ENCODE assay signal across 17 cellular contexts in the genomic region with DNA sequence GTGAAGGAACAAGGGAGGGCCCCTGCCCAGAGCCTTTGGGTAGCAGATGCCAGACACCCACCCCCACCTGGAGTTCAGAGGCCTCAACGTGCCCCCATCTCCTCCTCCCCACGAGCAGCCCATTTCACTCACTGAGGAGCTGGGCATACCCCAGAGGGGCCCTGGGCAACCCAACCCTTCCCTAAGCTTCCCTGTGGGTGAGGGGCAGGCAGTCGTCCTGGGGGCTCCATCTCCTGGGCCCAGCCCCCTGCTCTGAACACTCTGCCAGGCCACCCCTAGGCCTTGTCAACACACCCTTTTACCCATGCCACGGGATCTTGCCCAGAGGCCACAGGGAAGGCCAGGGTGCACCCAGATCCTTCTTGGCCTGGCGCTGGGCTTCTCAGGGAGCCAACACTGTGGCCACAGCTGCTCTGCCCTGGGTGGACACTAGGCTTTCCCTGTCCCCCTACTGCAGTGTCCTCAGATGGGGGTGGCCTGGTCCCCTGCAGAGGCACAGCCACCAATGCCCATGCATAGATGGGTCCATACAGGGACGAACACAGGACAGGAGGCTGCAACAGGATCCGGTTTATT. TPM values are rescaled to one million over a fixed set of nuclear protein-coding genes. Genes with fewer than 3 reads are reported as not detected.
DNase-seq lines count a peak whose midpoint lies in the region; ATAC-seq, FAIRE-seq and TF ChIP-seq lines count a peak whose summit lies in the region.
"Had no signal": no experiment of that assay in that cellular context is flagged by ENCODE, and none has a peak within 500 bp of the region (broad histone marks: within the 10 kb centered on the region; RNA-seq: fewer than 3 reads in every experiment).

No MANE protein-coding gene starts in this region.

- no peaks in the 10 kb centered on the region for H3K9me2 ChIP-seq in SU-DHL-6 (replicated peaks; ENCODE audit: insufficient read depth, low read length)

- POLR2A ChIA-PET in HepG2 (lab: Yijun Ruan, JAX), result interaction anchor here (1.1 kb wide), 1 partner anchor 56 kb away, joined by 3 read pairs; no protein-coding TSS in a partner anchor

- no TSS peak for BruUV-seq in HepG2 (replicated peaks; lab: Mats Ljungman, UMichigan)

- H2AFZ ChIP-seq in SU-DHL-6 (ENCODE audit: low read depth, low read length, severe bottlenecking), result no peak overlapping the region
- no peak overlapping the region for H2AFZ ChIP-seq in HepG2 (ENCODE audit: low read length)

- TF ChIP-seq RAD21 in HepG2 (CRISPR knock-in tag; IDR thresholded peaks at IDR 0.05), result no peak

- intact Hi-C loops in heart left ventricle (cut with DNase I) (loop anchor here in 3 of 10 donors (5.0 kb wide), 4 partner anchors 33 to 302 kb away; partner anchors contain the start of genes CDC45 (in 2 of the 3), UFD1 (in 2 of the 3), ESS2 (in 1 of the 3) and HIRA (in 1 of the 3)), left cardiac atrium (cut with DNase I) (no loop called here), HepG2 (cut with micrococcal nuclease; ENCODE audit: unreplicated experiment) (loop anchor here (5.0 kb wide), 1 partner anchor 257 kb away; the partner anchor contains the start of genes HIRA and MRPL40), stomach (cut with DNase I; ENCODE audit: low total_unique reads) (no loop called here), colonic mucosa (cut with DNase I) (no loop called here)

- peaks cover 24% of the 10 kb centered on the region for H3K79me2 ChIP-seq in SU-DHL-6 (ENCODE audit: insufficient read depth, low read length)
- peaks cover 41% of the 10 kb centered on the region for H3K79me2 ChIP-seq in HepG2 (ENCODE audit: insufficient read depth, low read length)

- H3K9ac ChIP-seq in SU-DHL-6 (ENCODE audit: low read length), result peak overlapping the region; percentile 37; the same call in 1 of the 2 replicates
- peak overlapping the region; percentile 94; the same call in 1 of the 2 replicates for H3K9ac ChIP-seq in HepG2 (ENCODE audit: insufficient read depth, low read depth, low read length)
- H3K9ac ChIP-seq in colonic mucosa (ENCODE audit: low read depth in 2 of 2, low read length in 2 of 2), result no peak overlapping the region

- DNase-seq in heart left ventricle (no peak), left cardiac atrium (no peak), HepG2 (ENCODE audit: low spot score) (no peak), stomach (no peak), colonic mucosa (no peak), NCI-H226 (no peak), activated gamma-delta T cell (lab: John Stamatoyannopoulos, UW) (no peak)
- DNase-seq: activated CD4-positive, alpha-beta T cell treated with anti-CD3 and anti-CD28 coated beads, Interleukin-2, amount 50 U/mL, for 48 hours; activated effector memory CD4-positive, alpha-beta T cell treated with Interleukin-2 at 50 U/mL for 16 hours; DMS153; nucleus accumbens; RPMI8226 had no signal

- peak overlapping the region in 7 of 12 donors; percentile 14 to 73 (median 50) for H3K27ac ChIP-seq in heart left ventricle
- peak overlapping the region; percentile 74; the same call in 1 of the 2 replicates for H3K27ac ChIP-seq in SU-DHL-6 (ENCODE audit: low read depth, low read length)
- H3K27ac ChIP-seq in HepG2 (ENCODE audit: extremely low read length, insufficient read depth, low read length), result peak overlapping the region; percentile 80
- H3K27ac ChIP-seq in stomach, result peak overlapping the region in 4 of 5 donors; percentile 32 to 49 (median 36)
- no peak overlapping the region for H3K27ac ChIP-seq in colonic mucosa

- no peak for ATAC-seq in heart left ventricle
- ATAC-seq in left cardiac atrium, result no peak
- ATAC-seq in HepG2, result no peak

- H3K36me3 ChIP-seq in heart left ventricle (no peaks in the 10 kb centered on the region), SU-DHL-6 (ENCODE audit: low read length) (no peaks in the 10 kb centered on the region), HepG2 (replicated peaks in 1 of 2; ENCODE audit: control insufficient read depth in 1 of 2, insufficient read depth in 2 of 2, low read length in 2 of 2) (peaks cover 3 to 15% of the 10 kb centered on the region in 2 experiments; a peak in 3 of 5 replicates), stomach (peaks cover 0 to 4% (median 2%) of the 10 kb centered on the region in 4 donors), colonic mucosa (no peaks in the 10 kb centered on the region)

- no peak for TF ChIP-seq EP300 in HepG2 (IDR thresholded peaks at IDR 0.05; ENCODE audit: low read depth in 2 of 2, low read length in 2 of 2)
- no peak for TF ChIP-seq EP300 in HepG2 (CRISPR knock-in tag; IDR thresholded peaks at IDR 0.05; ENCODE audit: borderline replicate concordance)
- no peak for TF ChIP-seq EP300 in stomach (IDR thresholded peaks at IDR 0.05)

- H3K9me3 ChIP-seq in heart left ventricle (no peaks in the 10 kb centered on the region), SU-DHL-6 (ENCODE audit: insufficient read depth, low read length) (no peaks in the 10 kb centered on the region), HepG2 (ENCODE audit: low read length) (no peaks in the 10 kb centered on the region), stomach (no peaks in the 10 kb centered on the region), colonic mucosa (no peaks in the 10 kb centered on the region)

- CTCF ChIA-PET in HepG2 (lab: Yijun Ruan, JAX; ENCODE audit: low intra/inter-chr PET ratio, low total read pairs), result no interaction called here

- WGBS in heart left ventricle, 4 donors, result 56 to 75% (median 73%) methylated on average over 5 to 7 of the region's 7 CpGs
- 94% methylated on average over 3 of the region's 7 CpGs for WGBS in HepG2 (ENCODE audit: low lambda C conversion rate)
- 55 to 89% (median 67%) methylated on average over 3 to 7 of the region's 7 CpGs for WGBS in stomach, 5 donors

- no peaks in the 10 kb centered on the region for H4K20me1 ChIP-seq in SU-DHL-6 (ENCODE audit: low read depth, low read length)
- H4K20me1 ChIP-seq in HepG2 (ENCODE audit: insufficient read depth, low read length), result peaks cover 29% of the 10 kb centered on the region

- no peak for TF ChIP-seq CTCF in heart left ventricle (IDR thresholded peaks at IDR 0.05)
- TF ChIP-seq CTCF in SU-DHL-6 (IDR thresholded peaks at IDR 0.05; ENCODE audit: insufficient read depth, low read length, poor library complexity, severe bottlenecking), result no peak
- TF ChIP-seq CTCF in HepG2 (CRISPR knock-in tag; IDR thresholded peaks at IDR 0.05), result no peak
- TF ChIP-seq CTCF in stomach (IDR thresholded peaks at IDR 0.05), result no peak
- no peak for TF ChIP-seq CTCF in colonic mucosa (IDR thresholded peaks at IDR 0.05)

- no peak overlapping the region for H3K4me3 ChIP-seq in heart left ventricle
- no peak overlapping the region for H3K4me3 ChIP-seq in SU-DHL-6 (ENCODE audit: insufficient read depth, low read length, poor library complexity, severe bottlenecking)
- no peak overlapping the region; a peak in 1 of 6 replicates for H3K4me3 ChIP-seq in HepG2 (replicated peaks in 1 of 3; ENCODE audit: insufficient read depth in 1 of 3, low read depth in 2 of 3, low read length in 3 of 3)
- H3K4me3 ChIP-seq in stomach, result no peak overlapping the region
- no peak overlapping the region for H3K4me3 ChIP-seq in colonic mucosa

- H3K27me3 ChIP-seq in heart left ventricle (peaks cover 0 to 5% (median 0%) of the 10 kb centered on the region in 9 donors), SU-DHL-6 (ENCODE audit: low read length) (no peaks in the 10 kb centered on the region), HepG2 (ENCODE audit: control insufficient read depth in 1 of 2, insufficient read depth in 2 of 2, low read length in 2 of 2) (peaks cover 1 to 5% of the 10 kb centered on the region in 2 experiments; a peak in 2 of 5 replicates), stomach (peaks cover 0 to 5% (median 3%) of the 10 kb centered on the region in 3 donors), colonic mucosa (peaks cover 5% of the 10 kb centered on the region)

- FAIRE-seq in HepG2 (lab: Jason Lieb, UNC), result no peak

- H3K4me1 ChIP-seq in heart left ventricle, result peaks cover 16 to 81% (median 57%) of the 10 kb centered on the region in 12 donors
- peaks cover 65% of the 10 kb centered on the region for H3K4me1 ChIP-seq in HepG2 (ENCODE audit: insufficient read depth, low read length)
- peaks cover 67 to 84% (median 82%) of the 10 kb centered on the region in 4 donors for H3K4me1 ChIP-seq in stomach
- H3K4me1 ChIP-seq in colonic mucosa, result peaks cover 36% of the 10 kb centered on the region

- no peak for TF ChIP-seq POLR2A in heart left ventricle (IDR thresholded peaks at IDR 0.05)
- TF ChIP-seq POLR2A in HepG2 (IDR thresholded peaks at IDR 0.05; ENCODE audit: insufficient read depth in 1 of 2, low read depth in 2 of 2, low read length in 2 of 2), result no peak; a peak in 1 of 4 replicates
- TF ChIP-seq POLR2A in stomach (IDR thresholded peaks at IDR 0.05), result no peak

- no peaks in the 10 kb centered on the region for H3F3A ChIP-seq in SU-DHL-6 (ENCODE audit: insufficient read depth)

- in situ Hi-C loops in HepG2 (cut with HindIII; ENCODE audit: extremely low pct_ligation_motif_present, low pct_unique_long_range_greater_than_20kb), result no loop called here

- H3K4me2 ChIP-seq in SU-DHL-6 (ENCODE audit: low read depth, low read length, poor library complexity, severe bottlenecking) (peak overlapping the region; percentile 91), HepG2 (ENCODE audit: low read depth, low read length) (peak overlapping the region; percentile 96)

RNA-seq across cellular contexts. Expression of gene SLC25A1, which starts 3.4 kb away (rescaled TPM):
- total RNA-seq in heart left ventricle (10 to 100 TPM; 16.1 to 35.8 (median 24.6) TPM), left cardiac atrium (10 to 100 TPM; 39.0 to 48.2 TPM), HepG2 (2016; rRNA removed; fragmentation: Illumina TruSeq; extraction: Trizol) (118 and 161 TPM in 2 replicates), stomach (100 to 1,000 TPM in 2 of 5 donors, 10 to 100 TPM in 2, 1 to 10 TPM in 1; 1.2 to 165 (median 41.3) TPM), colonic mucosa (100 to 1,000 TPM; 191 to 218 TPM)
- polyA plus RNA-seq in heart left ventricle (10 to 100 TPM; 28.4 to 28.8 TPM), HepG2 (2011; rRNA removed) (49.4 and 57.3 TPM in 2 replicates), stomach (10 to 100 TPM; 31.8 to 69.1 (median 67.2) TPM)
- total RNA-seq in HepG2 (2016; cell fraction: cytosol; rRNA removed; fragmentation: Illumina TruSeq; extraction: Trizol; ENCODE audit: low read depth), result 121 and 136 TPM in 2 replicates
- 107 and 161 TPM in 2 replicates for total RNA-seq in HepG2 (2016; cell fraction: insoluble cytoplasmic fraction; rRNA removed; fragmentation: Illumina TruSeq; extraction: Trizol)
- 173 and 190 TPM in 2 replicates for total RNA-seq in HepG2 (2016; cell fraction: membrane; rRNA removed; fragmentation: Illumina TruSeq; extraction: Trizol)
- total RNA-seq in HepG2 (2016; cell fraction: nucleus; rRNA removed; fragmentation: Illumina TruSeq; extraction: Trizol), result 74.9 and 92.0 TPM in 2 replicates
- 57.0 and 78.3 TPM in 2 replicates for polyA plus RNA-seq in HepG2 (2011; cell fraction: cytosol; rRNA removed)
- 92.6 and 99.0 TPM in 2 replicates for polyA plus RNA-seq in HepG2 (2011; cell fraction: nucleus; rRNA removed)
- polyA plus RNA-seq in HepG2 (2012), result 71.1 and 74.4 TPM in 2 replicates
- polyA plus RNA-seq in HepG2 (2016; cell fraction: cytosol; fragmentation: Illumina TruSeq; extraction: Trizol; ENCODE audit: low read depth), result 165 and 180 TPM in 2 replicates
- polyA plus RNA-seq in HepG2 (2016; cell fraction: insoluble cytoplasmic fraction; fragmentation: Illumina TruSeq; extraction: Trizol; ENCODE audit: low read depth), result 116 and 155 TPM in 2 replicates
- polyA plus RNA-seq in HepG2 (2016; cell fraction: membrane; fragmentation: Illumina TruSeq; extraction: Trizol; ENCODE audit: low read depth), result 187 and 190 TPM in 2 replicates
- 160 and 164 TPM in 2 replicates for polyA plus RNA-seq in HepG2 (2016; cell fraction: nucleus; fragmentation: Illumina TruSeq; extraction: Trizol; ENCODE audit: insufficient read depth, low read depth)
- 31.1 and 76.9 TPM in 2 replicates for polyA minus RNA-seq in HepG2 (2011; rRNA and poly(A)+ RNA removed; ENCODE audit: low replicate concordance)
- polyA minus RNA-seq in HepG2 (2011; cell fraction: cytosol; rRNA and poly(A)+ RNA removed), result 45.0 and 48.0 TPM in 2 replicates
- polyA minus RNA-seq in HepG2 (2011; cell fraction: nucleus; rRNA and poly(A)+ RNA removed), result 13.5 and 13.8 TPM in 2 replicates

RNA-seq across cellular contexts. Expression of gene GSC2, which starts 25.0 kb away (rescaled TPM):
- not detected for total RNA-seq in heart left ventricle
- polyA plus RNA-seq in heart left ventricle, result not detected
- total RNA-seq in left cardiac atrium, result not detected
- not detected in 2 replicates for total RNA-seq in HepG2 (2016; rRNA removed; fragmentation: Illumina TruSeq; extraction: Trizol)
- not detected in 2 replicates for total RNA-seq in HepG2 (2016; cell fraction: cytosol; rRNA removed; fragmentation: Illumina TruSeq; extraction: Trizol; ENCODE audit: low read depth)
- total RNA-seq in HepG2 (2016; cell fraction: insoluble cytoplasmic fraction; rRNA removed; fragmentation: Illumina TruSeq; extraction: Trizol), result not detected in 2 replicates
- total RNA-seq in HepG2 (2016; cell fraction: membrane; rRNA removed; fragmentation: Illumina TruSeq; extraction: Trizol), result not detected in 2 replicates
- not detected in 2 replicates for total RNA-seq in HepG2 (2016; cell fraction: nucleus; rRNA removed; fragmentation: Illumina TruSeq; extraction: Trizol)
- not detected in 2 replicates for polyA plus RNA-seq in HepG2 (2011; rRNA removed)
- not detected in 2 replicates for polyA plus RNA-seq in HepG2 (2011; cell fraction: cytosol; rRNA removed)
- not detected in 2 replicates for polyA plus RNA-seq in HepG2 (2011; cell fraction: nucleus; rRNA removed)
- polyA plus RNA-seq in HepG2 (2012), result not detected in 2 replicates
- polyA plus RNA-seq in HepG2 (2016; cell fraction: cytosol; fragmentation: Illumina TruSeq; extraction: Trizol; ENCODE audit: low read depth), result not detected in 2 replicates
- not detected in 2 replicates for polyA plus RNA-seq in HepG2 (2016; cell fraction: insoluble cytoplasmic fraction; fragmentation: Illumina TruSeq; extraction: Trizol; ENCODE audit: low read depth)
- not detected in 2 replicates for polyA plus RNA-seq in HepG2 (2016; cell fraction: membrane; fragmentation: Illumina TruSeq; extraction: Trizol; ENCODE audit: low read depth)
- polyA plus RNA-seq in HepG2 (2016; cell fraction: nucleus; fragmentation: Illumina TruSeq; extraction: Trizol; ENCODE audit: insufficient read depth, low read depth), result not detected in 2 replicates
- not detected in 2 replicates for polyA minus RNA-seq in HepG2 (2011; rRNA and poly(A)+ RNA removed; ENCODE audit: low replicate concordance)
- not detected in 2 replicates for polyA minus RNA-seq in HepG2 (2011; cell fraction: cytosol; rRNA and poly(A)+ RNA removed)
- not detected in 2 replicates for polyA minus RNA-seq in HepG2 (2011; cell fraction: nucleus; rRNA and poly(A)+ RNA removed)
- total RNA-seq in stomach, result not detected
- polyA plus RNA-seq in stomach, result not detected
- not detected for total RNA-seq in colonic mucosa
- total RNA-seq: endodermal cell; T-helper 2 cell treated with Interferon-gamma antibody and Interleukin-4, amounts not matched to agents 100 ng/mL and 5 ng/mL, for 36 hours; urinary bladder had no signal
- polyA plus RNA-seq: urinary bladder had no signal

RNA-seq across cellular contexts. Expression of gene ESS2, which starts 30.7 kb away (rescaled TPM):
- 10 to 100 TPM in 4 of 9 donors, 1 to 10 TPM in 5; 7.8 to 14.4 (median 9.6) TPM for total RNA-seq in heart left ventricle
- polyA plus RNA-seq in heart left ventricle, result 10 to 100 TPM; 11.2 to 14.7 TPM
- 10 to 100 TPM in 1 of 2 donors, 1 to 10 TPM in 1; 9.8 to 10.1 TPM for total RNA-seq in left cardiac atrium
- total RNA-seq in HepG2 (2016; rRNA removed; fragmentation: Illumina TruSeq; extraction: Trizol), result 7.6 and 8.9 TPM in 2 replicates
- 1.4 and 1.9 TPM in 2 replicates for total RNA-seq in HepG2 (2016; cell fraction: cytosol; rRNA removed; fragmentation: Illumina TruSeq; extraction: Trizol; ENCODE audit: low read depth)
- 7.9 and 8.1 TPM in 2 replicates for total RNA-seq in HepG2 (2016; cell fraction: insoluble cytoplasmic fraction; rRNA removed; fragmentation: Illumina TruSeq; extraction: Trizol)
- total RNA-seq in HepG2 (2016; cell fraction: membrane; rRNA removed; fragmentation: Illumina TruSeq; extraction: Trizol), result 4.1 and 4.3 TPM in 2 replicates
- 4.9 and 6.3 TPM in 2 replicates for total RNA-seq in HepG2 (2016; cell fraction: nucleus; rRNA removed; fragmentation: Illumina TruSeq; extraction: Trizol)
- 7.7 and 9.4 TPM in 2 replicates for polyA plus RNA-seq in HepG2 (2011; rRNA removed)
- polyA plus RNA-seq in HepG2 (2011; cell fraction: cytosol; rRNA removed), result 6.7 and 9.6 TPM in 2 replicates
- 18.1 and 19.0 TPM in 2 replicates for polyA plus RNA-seq in HepG2 (2011; cell fraction: nucleus; rRNA removed)
- 6.1 and 7.0 TPM in 2 replicates for polyA plus RNA-seq in HepG2 (2012)
- 2.1 and 2.6 TPM in 2 replicates for polyA plus RNA-seq in HepG2 (2016; cell fraction: cytosol; fragmentation: Illumina TruSeq; extraction: Trizol; ENCODE audit: low read depth)
- polyA plus RNA-seq in HepG2 (2016; cell fraction: insoluble cytoplasmic fraction; fragmentation: Illumina TruSeq; extraction: Trizol; ENCODE audit: low read depth), result 9.6 and 10.8 TPM in 2 replicates
- polyA plus RNA-seq in HepG2 (2016; cell fraction: membrane; fragmentation: Illumina TruSeq; extraction: Trizol; ENCODE audit: low read depth), result 3.7 and 3.8 TPM in 2 replicates
- polyA plus RNA-seq in HepG2 (2016; cell fraction: nucleus; fragmentation: Illumina TruSeq; extraction: Trizol; ENCODE audit: insufficient read depth, low read depth), result 17.9 and 18.0 TPM in 2 replicates
- 5.0 and 5.6 TPM in 2 replicates for polyA minus RNA-seq in HepG2 (2011; rRNA and poly(A)+ RNA removed; ENCODE audit: low replicate concordance)
- 3.7 and 4.4 TPM in 2 replicates for polyA minus RNA-seq in HepG2 (2011; cell fraction: cytosol; rRNA and poly(A)+ RNA removed)
- 4.8 and 6.2 TPM in 2 replicates for polyA minus RNA-seq in HepG2 (2011; cell fraction: nucleus; rRNA and poly(A)+ RNA removed)
- 1 to 10 TPM in 4 of 5 donors, not detected in 1; 1.4 to 9.4 (median 7.9) TPM for total RNA-seq in stomach
- 10 to 100 TPM; 13.3 to 18.5 (median 16.4) TPM for polyA plus RNA-seq in stomach
- total RNA-seq in colonic mucosa, result 10 to 100 TPM; 12.8 to 16.1 TPM

RNA-seq across cellular contexts. Expression of gene TSSK2, which starts 44.0 kb away (rescaled TPM):
- total RNA-seq in heart left ventricle (under 1 TPM in 1 of 9 donors, not detected in 8; 0.12 TPM), left cardiac atrium (not detected), HepG2 (2016; rRNA removed; fragmentation: Illumina TruSeq; extraction: Trizol) (not detected in 2 replicates), stomach (not detected), colonic mucosa (not detected)
- polyA plus RNA-seq in heart left ventricle (under 1 TPM; 0.04 to 0.19 TPM), HepG2 (2011; rRNA removed) (not detected in 2 replicates), stomach (under 1 TPM in 1 of 3 donors, not detected in 2; 0.08 TPM)
- not detected in 2 replicates for total RNA-seq in HepG2 (2016; cell fraction: cytosol; rRNA removed; fragmentation: Illumina TruSeq; extraction: Trizol; ENCODE audit: low read depth)
- not detected in 2 replicates for total RNA-seq in HepG2 (2016; cell fraction: insoluble cytoplasmic fraction; rRNA removed; fragmentation: Illumina TruSeq; extraction: Trizol)
- total RNA-seq in HepG2 (2016; cell fraction: membrane; rRNA removed; fragmentation: Illumina TruSeq; extraction: Trizol), result not detected in 2 replicates
- total RNA-seq in HepG2 (2016; cell fraction: nucleus; rRNA removed; fragmentation: Illumina TruSeq; extraction: Trizol), result not detected in 2 replicates
- polyA plus RNA-seq in HepG2 (2011; cell fraction: cytosol; rRNA removed), result not detected in 2 replicates
- polyA plus RNA-seq in HepG2 (2011; cell fraction: nucleus; rRNA removed), result not detected in 2 replicates
- not detected in 2 replicates for polyA plus RNA-seq in HepG2 (2012)
- not detected in 2 replicates for polyA plus RNA-seq in HepG2 (2016; cell fraction: cytosol; fragmentation: Illumina TruSeq; extraction: Trizol; ENCODE audit: low read depth)
- not detected in 2 replicates for polyA plus RNA-seq in HepG2 (2016; cell fraction: insoluble cytoplasmic fraction; fragmentation: Illumina TruSeq; extraction: Trizol; ENCODE audit: low read depth)
- polyA plus RNA-seq in HepG2 (2016; cell fraction: membrane; fragmentation: Illumina TruSeq; extraction: Trizol; ENCODE audit: low read depth), result not detected in 2 replicates
- polyA plus RNA-seq in HepG2 (2016; cell fraction: nucleus; fragmentation: Illumina TruSeq; extraction: Trizol; ENCODE audit: insufficient read depth, low read depth), result not detected in 2 replicates
- not detected in 2 replicates for polyA minus RNA-seq in HepG2 (2011; rRNA and poly(A)+ RNA removed; ENCODE audit: low replicate concordance)
- polyA minus RNA-seq in HepG2 (2011; cell fraction: cytosol; rRNA and poly(A)+ RNA removed), result not detected in 2 replicates
- not detected in 2 replicates for polyA minus RNA-seq in HepG2 (2011; cell fraction: nucleus; rRNA and poly(A)+ RNA removed)
- total RNA-seq: endodermal cell; lower leg skin; T-helper 2 cell treated with Interferon-gamma antibody and Interleukin-4, amounts not matched to agents 100 ng/mL and 5 ng/mL, for 36 hours; urinary bladder had no signal

RNA-seq across cellular contexts. Expression of gene DGCR2, which starts 52.9 kb away (rescaled TPM):
- total RNA-seq in heart left ventricle (10 to 100 TPM; 36.1 to 53.3 (median 41.2) TPM), left cardiac atrium (10 to 100 TPM; 30.4 to 31.4 TPM), HepG2 (2016; rRNA removed; fragmentation: Illumina TruSeq; extraction: Trizol) (13.1 and 35.3 TPM in 2 replicates), stomach (10 to 100 TPM; 11.1 to 75.3 (median 50.9) TPM), colonic mucosa (10 to 100 TPM; 71.6 to 82.5 TPM)
- polyA plus RNA-seq in heart left ventricle (10 to 100 TPM; 26.0 to 51.5 TPM), HepG2 (2011; rRNA removed) (23.1 and 27.6 TPM in 2 replicates), stomach (10 to 100 TPM in 2 of 3 donors, 1 to 10 TPM in 1; 5.0 to 22.2 (median 15.2) TPM)
- 3.2 and 3.3 TPM in 2 replicates for total RNA-seq in HepG2 (2016; cell fraction: cytosol; rRNA removed; fragmentation: Illumina TruSeq; extraction: Trizol; ENCODE audit: low read depth)
- total RNA-seq in HepG2 (2016; cell fraction: insoluble cytoplasmic fraction; rRNA removed; fragmentation: Illumina TruSeq; extraction: Trizol), result 11.4 and 34.3 TPM in 2 replicates
- 7.2 and 7.5 TPM in 2 replicates for total RNA-seq in HepG2 (2016; cell fraction: membrane; rRNA removed; fragmentation: Illumina TruSeq; extraction: Trizol)
- 34.8 and 37.6 TPM in 2 replicates for total RNA-seq in HepG2 (2016; cell fraction: nucleus; rRNA removed; fragmentation: Illumina TruSeq; extraction: Trizol)
- polyA plus RNA-seq in HepG2 (2011; cell fraction: cytosol; rRNA removed), result 25.5 and 27.7 TPM in 2 replicates
- polyA plus RNA-seq in HepG2 (2011; cell fraction: nucleus; rRNA removed), result 29.9 and 34.4 TPM in 2 replicates
- 25.6 and 27.4 TPM in 2 replicates for polyA plus RNA-seq in HepG2 (2012)
- 1.5 TPM in 2 replicates for polyA plus RNA-seq in HepG2 (2016; cell fraction: cytosol; fragmentation: Illumina TruSeq; extraction: Trizol; ENCODE audit: low read depth)
- polyA plus RNA-seq in HepG2 (2016; cell fraction: insoluble cytoplasmic fraction; fragmentation: Illumina TruSeq; extraction: Trizol; ENCODE audit: low read depth), result 10.5 and 13.9 TPM in 2 replicates
- polyA plus RNA-seq in HepG2 (2016; cell fraction: membrane; fragmentation: Illumina TruSeq; extraction: Trizol; ENCODE audit: low read depth), result 3.2 and 3.5 TPM in 2 replicates
- polyA plus RNA-seq in HepG2 (2016; cell fraction: nucleus; fragmentation: Illumina TruSeq; extraction: Trizol; ENCODE audit: insufficient read depth, low read depth), result 46.9 and 47.1 TPM in 2 replicates
- 21.9 and 57.1 TPM in 2 replicates for polyA minus RNA-seq in HepG2 (2011; rRNA and poly(A)+ RNA removed; ENCODE audit: low replicate concordance)
- polyA minus RNA-seq in HepG2 (2011; cell fraction: cytosol; rRNA and poly(A)+ RNA removed), result 20.8 and 23.5 TPM in 2 replicates
- 18.0 and 21.3 TPM in 2 replicates for polyA minus RNA-seq in HepG2 (2011; cell fraction: nucleus; rRNA and poly(A)+ RNA removed)

Comparison
In these comparisons a context has a peak if more than half of its experiments do, and no peak if none do; other contexts are left out.
1. H3K9ac ChIP-seq: peak in SU-DHL-6 (single experiment) and HepG2 (single experiment); none in colonic mucosa (0 of 2).